ENCODE assay signal across 15 cellular contexts in the genomic region with DNA sequence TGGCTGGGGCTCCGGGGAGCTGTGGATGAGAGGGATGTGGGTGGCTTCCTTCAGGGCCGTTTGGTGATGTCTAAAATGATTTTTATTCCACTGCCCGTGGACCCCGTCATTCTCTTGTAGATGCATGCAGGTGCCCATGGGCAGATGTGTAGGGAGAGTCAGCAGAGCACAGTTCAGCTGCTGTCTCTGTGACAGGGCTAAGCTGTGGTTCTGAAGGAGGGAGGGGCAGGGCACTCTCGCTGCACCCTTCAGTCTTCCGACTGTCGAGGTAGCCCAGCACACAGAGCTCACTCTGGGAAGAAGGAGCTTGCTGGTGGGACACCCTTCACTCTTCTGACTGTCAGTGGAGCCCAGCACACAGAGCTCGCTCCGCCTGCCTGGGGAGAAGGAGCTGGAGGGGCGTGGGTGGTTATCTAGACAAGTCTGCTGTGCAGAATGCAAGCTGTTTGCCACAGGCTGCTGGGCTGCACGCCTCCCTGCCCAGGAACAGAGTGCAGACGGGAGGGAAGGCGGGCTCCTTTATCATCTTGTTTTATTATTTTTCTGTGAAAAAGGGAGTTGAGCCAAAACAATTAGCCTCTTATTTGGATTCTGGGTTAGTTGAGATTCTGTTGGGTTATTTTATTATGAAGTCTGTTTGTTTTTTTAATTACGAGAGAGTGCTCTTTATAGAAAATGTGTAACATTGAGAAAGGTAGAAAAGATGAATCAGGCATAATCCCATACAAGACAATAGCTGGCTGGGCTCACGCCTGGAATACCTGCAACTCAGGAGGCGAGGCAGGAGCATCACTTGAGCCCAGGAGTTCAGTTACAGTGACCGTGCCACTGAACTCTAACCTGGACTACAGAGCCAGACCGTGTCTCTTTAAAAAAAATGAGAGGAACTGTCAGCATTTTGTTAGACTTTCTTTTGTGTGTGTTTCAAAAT. TPM values are rescaled to one million over a fixed set of nuclear protein-coding genes. Genes with fewer than 3 reads are reported as not detected.
A peak's percentile ranks its signal among the peaks of the same experiment; 100 is the strongest.
DNase-seq lines count a peak whose midpoint lies in the region; ATAC-seq, FAIRE-seq and TF ChIP-seq lines count a peak whose summit lies in the region.
"Had no signal": no experiment of that assay in that cellular context is flagged by ENCODE, and none has a peak within 500 bp of the region (broad histone marks: within the 10 kb centered on the region; RNA-seq: fewer than 3 reads in every experiment).

No MANE protein-coding gene starts in this region.

- H3K36me3 ChIP-seq in heart left ventricle (peaks cover 0 to 73% (median 56%) of the 10 kb centered on the region in 9 donors), kidney (ENCODE audit: control insufficient read depth in 1 of 2, insufficient read depth in 2 of 2, low read length in 2 of 2) (peaks cover 18 to 33% of the 10 kb centered on the region in 2 donors)

- H3K36me3 Mint-ChIP-seq in activated naive CD8-positive, alpha-beta T cell treated with anti-CD3 and anti-CD28 coated beads for 36 hours, result peaks cover 1% of the 10 kb centered on the region
- H3K36me3 Mint-ChIP-seq: activated naive CD8-positive, alpha-beta T cell had no signal

- 70 to 81% (median 75%) methylated on average over 18 of the region's 18 CpGs for WGBS in heart left ventricle, 4 donors

- H3K27me3 ChIP-seq in heart left ventricle, result no peaks in the 10 kb centered on the region

- H3K27ac Mint-ChIP-seq in activated naive CD8-positive, alpha-beta T cell treated with anti-CD3 and anti-CD28 coated beads for 36 hours, result no peak overlapping the region
- H3K27ac Mint-ChIP-seq: activated naive CD8-positive, alpha-beta T cell had no signal

- TF ChIP-seq CTCF in heart left ventricle (IDR thresholded peaks at IDR 0.05) (no peak), VCaP (conservative IDR thresholded peaks at IDR 0.05) (no peak), kidney (IDR thresholded peaks at IDR 0.05; ENCODE audit: borderline replicate concordance, extremely low read depth, insufficient read depth) (no peak)

- H3K4me3 ChIP-seq in heart left ventricle (no peak overlapping the region), kidney (ENCODE audit: low read length in 2 of 2) (no peak overlapping the region)

- no peaks in the 10 kb centered on the region for H3K27me3 Mint-ChIP-seq in activated naive CD8-positive, alpha-beta T cell treated with anti-CD3 and anti-CD28 coated beads for 36 hours
- H3K27me3 Mint-ChIP-seq: activated naive CD8-positive, alpha-beta T cell had no signal

- no peak for FAIRE-seq in kidney (lab: Jason Lieb, UNC)
- FAIRE-seq: G401.6 had no signal

- DNase-seq in heart left ventricle (no peak), Right ventricle myocardium inferior (ENCODE audit: missing footprints) (no peak), left colon (no peak), superior temporal gyrus (ENCODE audit: extremely low spot score) (peak; percentile 46), kidney (no peak), NCI-H2107 treated with DMSO at 0.1 percent for 48 hours (lab: John Stamatoyannopoulos, UW; ENCODE audit: unreplicated experiment) (no peak)
- DNase-seq in activated naive CD8-positive, alpha-beta T cell treated with anti-CD3 and anti-CD28 coated beads for 36 hours, result no peak
- DNase-seq: effector memory CD4-positive, alpha-beta T cell; left cardiac atrium; NCI-H2227 treated with DMSO at 0.1 percent for 48 hours; T-helper 9 cell had no signal

- no peak overlapping the region for H3K4me3 Mint-ChIP-seq in activated naive CD8-positive, alpha-beta T cell treated with anti-CD3 and anti-CD28 coated beads for 36 hours
- H3K4me3 Mint-ChIP-seq: activated naive CD8-positive, alpha-beta T cell had no signal

- H3K9me3 ChIP-seq in heart left ventricle (no peaks in the 10 kb centered on the region), kidney (ENCODE audit: control insufficient read depth in 1 of 2, low read length in 2 of 2) (no peaks in the 10 kb centered on the region)

- H3K9me3 Mint-ChIP-seq in activated naive CD8-positive, alpha-beta T cell treated with anti-CD3 and anti-CD28 coated beads for 36 hours, result no peaks in the 10 kb centered on the region

- ATAC-seq in heart left ventricle (peak in 3 of 4 donors; percentile 36 to 53 (median 41)), Right ventricle myocardium inferior (no peak), left colon (peak; percentile 86)

- TF ChIP-seq POLR2A in heart left ventricle (IDR thresholded peaks at IDR 0.05), result no peak

- H3K27ac ChIP-seq in heart left ventricle (no peak overlapping the region), VCaP (peak overlapping the region; percentile 59), kidney (ENCODE audit: low read depth in 2 of 2, low read length in 2 of 2) (no peak overlapping the region)

- H3K4me1 ChIP-seq in heart left ventricle (peaks cover 0 to 25% (median 11%) of the 10 kb centered on the region in 12 donors), kidney (ENCODE audit: control insufficient read depth in 1 of 2, insufficient read depth in 1 of 2, low read depth in 1 of 2, low read length in 2 of 2) (no peaks in the 10 kb centered on the region)

- intact Hi-C loops in heart left ventricle (cut with DNase I) (loop anchor here in 2 of 10 donors (10.0 kb wide), 2 partner anchors 80 to 260 kb away; no protein-coding TSS in a partner anchor), Right ventricle myocardium inferior (cut with DNase I) (no loop called here), left colon (cut with DNase I, micrococcal nuclease) (no loop called here), kidney (cut with DNase I) (no loop called here)

- H3K9ac ChIP-seq in kidney (ENCODE audit: low read length in 2 of 2), result no peak overlapping the region

- H3K4me1 Mint-ChIP-seq in activated naive CD8-positive, alpha-beta T cell treated with anti-CD3 and anti-CD28 coated beads for 36 hours, result no peaks in the 10 kb centered on the region

RNA-seq across cellular contexts. Expression of gene ADRM1, which starts 28.2 kb away (rescaled TPM):
- total RNA-seq in heart left ventricle, result 100 to 1,000 TPM in 3 of 9 donors, 10 to 100 TPM in 6; 66.8 to 218 (median 79.8) TPM
- 100 to 1,000 TPM in 1 of 2 donors, 10 to 100 TPM in 1; 87.2 to 187 TPM for polyA plus RNA-seq in heart left ventricle
- 73.9 TPM for total RNA-seq in Right ventricle myocardium inferior
- 10 to 100 TPM; 67.2 to 73.1 TPM for total RNA-seq in left colon
- total RNA-seq in activated naive CD8-positive, alpha-beta T cell treated with anti-CD3 and anti-CD28 coated beads for 36 hours, result 100 to 1,000 TPM; 136 to 139 TPM
- 64.4 TPM for total RNA-seq in kidney
- polyA plus RNA-seq in kidney (ENCODE audit: insufficient read depth, low read depth, low replicate concordance), result 79.4 TPM

RNA-seq across cellular contexts. Expression of gene OSBPL2, which starts 36.3 kb away (rescaled TPM):
- total RNA-seq in heart left ventricle (10 to 100 TPM; 20.7 to 57.9 (median 40.3) TPM), Right ventricle myocardium inferior (59.5 TPM), left colon (10 to 100 TPM; 91.6 to 99.5 TPM), kidney (57.1 TPM)
- polyA plus RNA-seq in heart left ventricle (10 to 100 TPM; 20.0 to 21.7 TPM), kidney (ENCODE audit: insufficient read depth, low read depth, low replicate concordance) (20.4 TPM)
- total RNA-seq in activated naive CD8-positive, alpha-beta T cell treated with anti-CD3 and anti-CD28 coated beads for 36 hours, result 10 to 100 TPM; 19.2 to 20.4 TPM

RNA-seq across cellular contexts. Expression of gene HRH3, which starts 54.5 kb away (rescaled TPM):
- total RNA-seq in heart left ventricle, result not detected
- not detected for polyA plus RNA-seq in heart left ventricle
- not detected for total RNA-seq in Right ventricle myocardium inferior
- not detected for total RNA-seq in left colon
- total RNA-seq in activated naive CD8-positive, alpha-beta T cell treated with anti-CD3 and anti-CD28 coated beads for 36 hours, result not detected
- total RNA-seq in kidney, result not detected
- polyA plus RNA-seq in kidney (ENCODE audit: insufficient read depth, low read depth, low replicate concordance), result not detected
- total RNA-seq: activated CD8-positive, alpha-beta memory T cell treated with anti-CD3 and anti-CD28 coated beads for 36 hours; left cardiac atrium had no signal
